16 cellular contexts compared by ENCODE assay signal in genomic region chr1:168977618-168978017, GRCh38.
"Had no signal": no experiment of that assay in that cellular context is flagged by ENCODE, and none has a peak within 500 bp of the region (broad histone marks: within the 10 kb centered on the region; RNA-seq: fewer than 3 reads in every experiment).

No MANE protein-coding gene starts in this region.

- H3K27me3 ChIP-seq: adrenal gland, hepatocyte, neutrophil had no signal

- H3K4me3 ChIP-seq: adrenal gland, coronary artery, hepatocyte, lung, skin epidermis, thoracic aorta had no signal

- H2AFZ ChIP-seq: hepatocyte had no signal

- DNase-seq: activated CD4-positive, alpha-beta T cell treated with anti-CD3 and anti-CD28 coated beads, Interleukin-2, amount 50 U/mL, for 1 hour; activated naive CD4-positive, alpha-beta T cell treated with anti-CD3 and anti-CD28 coated beads, Interleukin-2, amount 10 ng/mL, durations not matched to agents 7 days and 5 days; activated T-cell treated with anti-CD3 and anti-CD28 coated beads for 4 hours; adrenal gland; caudate nucleus; effector memory CD4-positive, alpha-beta T cell; naive B cell; stimulated activated CD4-positive, alpha-beta T cell treated with anti-CD3 and anti-CD28 coated beads, Interleukin-4, amount 100 ng/mL, for 4 hours; stimulated activated naive CD8-positive, alpha-beta T cell treated with anti-CD3 and anti-CD28 coated beads, Interleukin-15, amount 100 ng/mL, for 72 hours had no signal

- ATAC-seq: stimulated activated naive CD8-positive, alpha-beta T cell treated with anti-CD3 and anti-CD28 coated beads, Interleukin-15, amount 100 ng/mL, for 72 hours had no signal

- H3K4me2 ChIP-seq: hepatocyte had no signal

- H3K4me1 ChIP-seq: adrenal gland had no signal

- H3K9me3 ChIP-seq: adrenal gland, neutrophil, thoracic aorta had no signal

- H3K27ac ChIP-seq: adrenal gland, coronary artery, epithelial cell of prostate, hepatocyte, neutrophil, skin epidermis, thoracic aorta had no signal

- H3K36me3 ChIP-seq: adrenal gland, neutrophil, thoracic aorta had no signal
